25 cellular contexts compared by ENCODE assay signal in the genomic region with DNA sequence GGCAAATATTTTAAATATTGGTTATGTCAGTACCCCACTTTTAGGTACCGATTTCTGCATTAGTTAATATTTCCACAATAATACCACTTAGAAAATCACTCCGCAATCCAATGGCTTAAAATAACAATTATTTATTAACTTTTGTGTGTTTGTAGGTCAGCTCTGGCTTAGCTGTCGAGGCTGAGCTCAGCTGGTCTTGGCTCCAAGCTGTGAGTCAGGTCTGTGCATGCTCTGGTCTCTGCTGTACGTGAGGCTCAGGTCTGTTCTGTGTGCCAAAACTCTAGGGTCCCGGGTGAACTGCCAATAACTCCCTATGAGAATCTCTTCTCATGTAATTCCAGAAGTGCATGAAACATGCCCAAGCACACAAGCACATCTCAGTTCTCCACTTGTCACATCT.
DNase-seq lines count a peak whose midpoint lies in the region; ATAC-seq, FAIRE-seq and TF ChIP-seq lines count a peak whose summit lies in the region.
"Had no signal": no experiment of that assay in that cellular context is flagged by ENCODE, and none has a peak within 500 bp of the region (broad histone marks: within the 10 kb centered on the region; RNA-seq: fewer than 3 reads in every experiment).

No MANE protein-coding gene starts in this region.

- H3T11ph ChIP-seq in H9 (ENCODE audit: low read length): no peak overlapping the region

- H3K9ac ChIP-seq in K562 (ENCODE audit: insufficient read depth in 1 of 2, low read depth in 2 of 2, low read length in 2 of 2): no peak overlapping the region
- no peak overlapping the region for H3K9ac ChIP-seq in H9 (ENCODE audit: extremely low read depth, insufficient read length, low read length)
- H3K9ac ChIP-seq: GM23248, KMS-11 had no signal

- H3K4me1 ChIP-seq in K562 (replicated peaks in 1 of 2; ENCODE audit: control insufficient read depth in 2 of 2, insufficient read depth in 2 of 2, low read length in 2 of 2) (no peaks in the 10 kb centered on the region; a peak in 1 of 5 replicates), sigmoid colon (peaks cover 0 to 41% (median 24%) of the 10 kb centered on the region in 4 donors), H9 (ENCODE audit: insufficient read depth, low read length) (peaks cover 10% of the 10 kb centered on the region; the same call in 1 of the 2 replicates)

- H2BK5ac ChIP-seq in H9 (ENCODE audit: insufficient read length, low read length): no peak overlapping the region

- H3K18ac ChIP-seq in H9 (ENCODE audit: insufficient read length, low read depth, low read length): no peak overlapping the region

- peaks cover 16 to 18% (median 17%) of the 10 kb centered on the region in 3 experiments for H3K36me3 Mint-ChIP-seq in H9 (ENCODE audit: insufficient read depth in 1 of 3, low read depth in 3 of 3)
- H3K36me3 Mint-ChIP-seq: CD14-positive monocyte had no signal

- peak overlapping the region in 1 of 3 experiments; percentile 56; a peak in 1 of 7 replicates for H3K27ac Mint-ChIP-seq in H9
- H3K27ac Mint-ChIP-seq: activated naive CD4-positive, alpha-beta T cell treated with anti-CD3 and anti-CD28 coated beads for 36 hours; activated T-cell treated with anti-CD3 and anti-CD28 coated beads, Interleukin-2, amount 50 U/mL, for 72 hours; dendritic cell treated with granulocyte-macrophage colony-stimulating factor and Interleukin-4, amounts not matched to agents 40 ng/mL and 50 ng/mL, for 4 days; naive thymus-derived CD8-positive, alpha-beta T cell had no signal

- no peaks in the 10 kb centered on the region for H3K23me2 ChIP-seq in H9 (ENCODE audit: insufficient read length, low read depth, low read length, poor library complexity, severe bottlenecking)

- CTCF ChIA-PET in K562 (lab: Yijun Ruan, JAX; ENCODE audit: low intra/inter-chr PET ratio): no interaction called here

- no peak overlapping the region for H3K23ac ChIP-seq in H9 (ENCODE audit: insufficient read length, low read depth, low read length)

- FAIRE-seq in K562 (lab: Jason Lieb, UNC): no peak

- in situ Hi-C loops in K562 (cut with MboI): no loop called here

- no peak overlapping the region for H2BK12ac ChIP-seq in H9 (ENCODE audit: insufficient read length, low read depth, low read length)

- TF ChIP-seq RAD21 in K562 (CRISPR knock-in tag; conservative IDR thresholded peaks at IDR 0.05 in 1 of 2, IDR thresholded peaks at IDR 0.05 in 1 of 2): no peak

- TF ChIP-seq CTCF in K562 (IDR thresholded peaks at IDR 0.05 in 2 of 3, conservative IDR thresholded peaks at IDR 0.05 in 1 of 3; ENCODE audit: insufficient read depth in 2 of 3, low read depth in 1 of 3, low read length in 3 of 3) (no peak), sigmoid colon (IDR thresholded peaks at IDR 0.05) (no peak), H9 (conservative IDR thresholded peaks at IDR 0.05) (no peak)

- no peaks in the 10 kb centered on the region for H3K36me3 ChIP-seq in MG63
- no peaks in the 10 kb centered on the region for H3K36me3 ChIP-seq in K562 (ENCODE audit: control insufficient read depth, insufficient read depth, low read length)
- no peaks in the 10 kb centered on the region for H3K36me3 ChIP-seq in sigmoid colon
- H3K36me3 ChIP-seq: right atrium auricular region, thoracic aorta had no signal

- no peak overlapping the region for H3K56ac ChIP-seq in H9 (ENCODE audit: insufficient read length, low read depth, low read length)

- no peak overlapping the region for H4K91ac ChIP-seq in H9 (ENCODE audit: insufficient read length, low read depth, low read length)

- peak overlapping the region; percentile 42; the same call in 1 of the 2 replicates for H2AFZ ChIP-seq in K562 (ENCODE audit: low read depth, low read length)
- no peak overlapping the region for H2AFZ ChIP-seq in H9 (ENCODE audit: low read length)
- H2AFZ ChIP-seq: GM23248 had no signal

- peaks cover 18% of the 10 kb centered on the region in 2 experiments for H3K9me3 Mint-ChIP-seq in H9
- H3K9me3 Mint-ChIP-seq: activated T-cell treated with anti-CD3 and anti-CD28 coated beads, Interleukin-2, amount 50 U/mL, for 72 hours had no signal

- ATAC-seq in K562: no peak
- ATAC-seq: activated T-cell treated with anti-CD3 and anti-CD28 coated beads, Interleukin-2, amount 50 U/mL, for 72 hours; left colon; naive thymus-derived CD8-positive, alpha-beta T cell; stimulated activated naive CD8-positive, alpha-beta T cell treated with anti-CD3 and anti-CD28 coated beads, Interleukin-15, Interleukin-2, amounts not matched to agents 100 U/mL and 50 U/mL, for 24 hours had no signal

- H3K9me3 ChIP-seq in MG63 (peaks cover 2% of the 10 kb centered on the region; the same call in 1 of the 2 replicates), K562 (replicated peaks; ENCODE audit: control insufficient read depth, insufficient read depth, low read depth, low read length) (peaks cover 5% of the 10 kb centered on the region; the same call in 1 of the 2 replicates), sigmoid colon (peaks cover 2 to 7% (median 4%) of the 10 kb centered on the region in 4 donors), H9 (ENCODE audit: control insufficient read depth, low read depth, low read length) (no peaks in the 10 kb centered on the region)
- H3K9me3 ChIP-seq: thoracic aorta had no signal

- intact Hi-C loops in K562 (cut with micrococcal nuclease) (no loop called here), sigmoid colon (cut with DNase I) (loop anchor here (10.0 kb wide), 1 partner anchor 609 kb away; no protein-coding TSS in a partner anchor)

- no TSS peak for BruUV-seq in K562 (replicated peaks; lab: Mats Ljungman, UMichigan)

- H3K4me3 ChIP-seq in MG63 (no peak overlapping the region), K562 (no peak overlapping the region), sigmoid colon (no peak overlapping the region)
- H3K4me3 ChIP-seq: GM23248, right atrium auricular region, thoracic aorta had no signal

- H4K5ac ChIP-seq in H9 (ENCODE audit: insufficient read length, low read depth, low read length): no peak overlapping the region

- H3K79me2 ChIP-seq in K562 (ENCODE audit: control insufficient read depth, insufficient read depth, low read length): no peaks in the 10 kb centered on the region
- H3K79me2 ChIP-seq in H9 (ENCODE audit: insufficient read depth, low read length): no peaks in the 10 kb centered on the region

- H3K27ac ChIP-seq in K562 (ENCODE audit: extremely low read depth, low read depth, low read length) (no peak overlapping the region), sigmoid colon (peak overlapping the region; percentile 19 to 79 (median 54)), H9 (ENCODE audit: insufficient read length, low read depth, low read length) (no peak overlapping the region)
- H3K27ac ChIP-seq: GM23248, KMS-11, right atrium auricular region, thoracic aorta had no signal

- H3K79me1 ChIP-seq in H9 (ENCODE audit: insufficient read depth, low read depth, low read length, poor library complexity, severe bottlenecking): no peaks in the 10 kb centered on the region

- H2AK5ac ChIP-seq in H9 (ENCODE audit: insufficient read length, low read length): no peak overlapping the region

- no peak overlapping the region for H3K4me2 ChIP-seq in K562 (ENCODE audit: insufficient read depth, low read length)
- no peak overlapping the region for H3K4me2 ChIP-seq in H9 (ENCODE audit: insufficient read depth, insufficient read length, low read length)
- H3K4me2 ChIP-seq: KMS-11 had no signal

- H3K27me3 ChIP-seq in MG63 (no peaks in the 10 kb centered on the region), K562 (ENCODE audit: control insufficient read depth in 2 of 2, insufficient read depth in 2 of 2, low read length in 2 of 2) (no peaks in the 10 kb centered on the region), sigmoid colon (no peaks in the 10 kb centered on the region), H9 (ENCODE audit: insufficient read depth, low read length) (no peaks in the 10 kb centered on the region)
- H3K27me3 ChIP-seq: right atrium auricular region had no signal

- no peak overlapping the region for H4K8ac ChIP-seq in H9 (replicated peaks; ENCODE audit: insufficient read length, low read depth, low read length)

- H3K4me1 Mint-ChIP-seq in H9: peaks cover 23 to 31% of the 10 kb centered on the region in 2 experiments
- H3K4me1 Mint-ChIP-seq: CD14-positive monocyte; naive thymus-derived CD8-positive, alpha-beta T cell had no signal

- no peaks in the 10 kb centered on the region for H3K9me1 ChIP-seq in K562 (ENCODE audit: control insufficient read depth, insufficient read depth, low read length)

- no peaks in the 10 kb centered on the region for H3K27me3 Mint-ChIP-seq in H9 (ENCODE audit: low read depth)
- H3K27me3 Mint-ChIP-seq: dendritic cell treated with granulocyte-macrophage colony-stimulating factor and Interleukin-4, amounts not matched to agents 40 ng/mL and 50 ng/mL, for 4 days had no signal

- DNase-seq in MG63: peak; percentile 22
- no peak for DNase-seq in K562 (ENCODE audit: extremely low read depth in 1 of 4, low spot score in 3 of 4)
- DNase-seq in glomerular visceral epithelial cell (ENCODE audit: extremely low spot score): peak; percentile 60
- no peak for DNase-seq in sigmoid colon
- DNase-seq in NCI-H1417 treated with DMSO at 0.1 percent for 48 hours (lab: John Stamatoyannopoulos, UW): no peak
- DNase-seq in H9: no peak
- DNase-seq in NCI-H2196 (lab: John Stamatoyannopoulos, UW; ENCODE audit: unreplicated experiment): no peak
- DNase-seq in UCSD-AML1 (lab: John Stamatoyannopoulos, UW; ENCODE audit: unreplicated experiment): no peak
- DNase-seq: activated CD4-positive, alpha-beta T cell treated with anti-CD3 and anti-CD28 coated beads for 48 hours; activated naive CD4-positive, alpha-beta T cell treated with anti-CD3 and anti-CD28 coated beads for 36 hours; activated T-cell treated with anti-CD3 and anti-CD28 coated beads, Interleukin-2, amount 50 U/mL, for 72 hours; amniotic stem cell; caudate nucleus; GM23248; head of caudate nucleus; left colon; naive thymus-derived CD8-positive, alpha-beta T cell; NCI-H1436 treated with DMSO at 0.1 percent for 48 hours; NCI-H69; stimulated activated naive CD8-positive, alpha-beta T cell treated with anti-CD3 and anti-CD28 coated beads, Interleukin-15, Interleukin-2, amounts not matched to agents 100 U/mL and 50 U/mL, for 24 hours had no signal

- 43% methylated on average over 5 of the region's 5 CpGs for WGBS in K562 (ENCODE audit: insufficient coverage, low coverage, missing lambda C conversion rate)
- 83 to 87% methylated on average over 5 of the region's 5 CpGs for WGBS in sigmoid colon, 2 donors
- WGBS in H9 (ENCODE audit: extremely low coverage, insufficient read length, low lambda C conversion rate): no CpG with 5 or more reads among the region's 5 CpGs

- POLR2A ChIA-PET in K562 (lab: Yijun Ruan, JAX): no interaction called here

- TF ChIP-seq EP300 in K562 (IDR thresholded peaks at IDR 0.05; ENCODE audit: low read length): no peak
- no peak for TF ChIP-seq EP300 in sigmoid colon (IDR thresholded peaks at IDR 0.05)

- no peak overlapping the region for H2BK120ac ChIP-seq in H9 (ENCODE audit: low read depth, low read length, poor library complexity, severe bottlenecking)

- H2BK20ac ChIP-seq in H9 (ENCODE audit: low read depth, low read length, poor library complexity, severe bottlenecking): no peak overlapping the region

- no peak for TF ChIP-seq POLR2A in K562 (conservative IDR thresholded peaks at IDR 0.05)
- TF ChIP-seq POLR2A in sigmoid colon (IDR thresholded peaks at IDR 0.05): no peak

- H4K20me1 ChIP-seq in K562 (replicated peaks; ENCODE audit: control insufficient read depth, insufficient read depth, low read length) (no peaks in the 10 kb centered on the region), H9 (ENCODE audit: control insufficient read depth, insufficient read depth, insufficient read length) (no peaks in the 10 kb centered on the region)

- no peak overlapping the region for H3K14ac ChIP-seq in H9 (ENCODE audit: insufficient read depth, low read length)

- H3K4ac ChIP-seq in H9 (ENCODE audit: low read depth, low read length): no peak overlapping the region

- H3K4me3 Mint-ChIP-seq in H9: no peak overlapping the region
- H3K4me3 Mint-ChIP-seq: activated naive CD4-positive, alpha-beta T cell treated with anti-CD3 and anti-CD28 coated beads for 36 hours; activated T-cell treated with anti-CD3 and anti-CD28 coated beads, Interleukin-2, amount 50 U/mL, for 72 hours; CD14-positive monocyte; dendritic cell treated with granulocyte-macrophage colony-stimulating factor and Interleukin-4, amounts not matched to agents 40 ng/mL and 50 ng/mL, for 4 days; naive thymus-derived CD8-positive, alpha-beta T cell had no signal

- no peak overlapping the region for H2BK15ac ChIP-seq in H9 (ENCODE audit: low read depth, low read length)

Comparison
In these comparisons a context has a peak if more than half of its experiments do, and no peak if none do; other contexts are left out.
1. DNase-seq: peak in MG63 (single experiment) and glomerular visceral epithelial cell (single experiment); none in K562 (0 of 4), sigmoid colon (single experiment), NCI-H1417 treated with DMSO at 0.1 percent for 48 hours (single experiment), H9 (single experiment), NCI-H2196 (single experiment) and UCSD-AML1 (single experiment).
2. H3K27ac ChIP-seq: peak in sigmoid colon (4 of 4); none in K562 (single experiment) and H9 (single experiment).